1 cellular context compared by ENCODE assay signal in the genomic region with DNA sequence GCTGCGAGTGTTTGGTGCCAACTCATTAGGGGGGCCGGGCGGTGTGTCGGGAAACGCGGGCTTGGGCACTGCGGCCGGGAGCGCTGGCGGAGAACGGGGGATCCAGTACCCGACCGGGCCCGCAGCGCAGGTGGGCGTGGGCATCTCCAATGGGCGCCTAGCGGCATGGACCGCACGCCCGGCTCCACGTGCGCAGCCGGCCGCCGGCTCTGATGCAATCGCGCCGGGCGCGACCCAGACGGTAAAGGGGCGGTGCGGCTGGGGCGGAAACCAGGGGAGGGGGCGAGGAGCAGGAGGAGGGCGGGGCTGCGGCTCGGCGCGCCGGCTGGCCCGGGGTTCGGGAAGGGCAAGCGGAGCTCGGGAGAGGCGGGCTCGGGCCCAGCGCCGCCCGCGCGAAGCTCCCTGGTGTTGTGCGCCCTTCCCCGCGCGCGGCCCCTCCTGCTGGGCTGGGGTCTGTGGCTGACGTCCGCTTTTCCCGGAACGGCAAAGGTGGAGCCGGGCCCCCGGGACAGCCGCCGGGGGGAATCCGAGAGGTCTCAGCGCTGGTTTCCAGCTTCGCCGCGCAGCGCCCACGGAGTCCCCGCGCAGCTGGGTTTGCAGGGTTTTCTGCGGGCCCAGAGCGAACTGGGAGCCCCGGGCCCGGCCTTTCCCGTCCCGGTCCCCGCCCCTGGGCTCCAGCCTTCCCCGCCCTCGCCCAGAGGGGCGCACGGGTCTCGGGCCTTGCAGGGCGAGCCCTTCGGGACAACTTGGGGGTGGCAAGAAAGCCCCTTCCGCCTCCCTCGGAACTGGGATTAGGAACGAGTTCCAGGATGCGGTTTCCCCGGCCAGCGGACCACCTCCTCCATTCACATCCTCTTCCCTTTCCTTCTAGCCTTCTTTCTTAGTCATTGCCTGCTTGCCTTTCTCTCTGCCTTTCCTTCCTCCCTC.
A peak's percentile ranks its signal among the peaks of the same experiment; 100 is the strongest.
TF ChIP-seq lines count a peak whose summit lies in the region.

No MANE protein-coding gene starts in this region.

TF ChIP-seq in HepG2, 621 proteins besides CTCF, POLR2A, EP300 and RAD21 (continued from another document and continues in another):
- TF ChIP-seq AHDC1 (CRISPR knock-in tag; IDR thresholded peaks at IDR 0.05; ENCODE audit: borderline replicate concordance), result peak; percentile 47; the same call in 1 of the 2 replicates
- TF ChIP-seq ARNTL (CRISPR knock-in tag; IDR thresholded peaks at IDR 0.05), result peak; percentile 100
- TF ChIP-seq KDM4B (CRISPR knock-in tag; IDR thresholded peaks at IDR 0.05), result peak; percentile 93; the same call in 1 of the 2 replicates
- TF ChIP-seq ZNF780A (CRISPR knock-in tag; IDR thresholded peaks at IDR 0.05), result no peak
- no peak for TF ChIP-seq TEAD2 (CRISPR knock-in tag; IDR thresholded peaks at IDR 0.05)
- TF ChIP-seq RFX3 (CRISPR knock-in tag; IDR thresholded peaks at IDR 0.05), result no peak
- TF ChIP-seq PRMT3 (CRISPR knock-in tag; IDR thresholded peaks at IDR 0.05; ENCODE audit: borderline replicate concordance, low read depth), result peak; percentile 96
- peak; percentile 76; the same call in 1 of the 2 replicates for TF ChIP-seq ESRRA (CRISPR knock-in tag; IDR thresholded peaks at IDR 0.05; ENCODE audit: low read depth)
- peak; percentile 95 for TF ChIP-seq KDM2A (CRISPR knock-in tag; IDR thresholded peaks at IDR 0.05; ENCODE audit: borderline replicate concordance, low read depth)
- TF ChIP-seq ATM (IDR thresholded peaks at IDR 0.05; ENCODE audit: borderline replicate concordance), result no peak
- peak; percentile 61 for TF ChIP-seq SNAPC4 (CRISPR knock-in tag; IDR thresholded peaks at IDR 0.05)
- TF ChIP-seq ZNF639 (CRISPR knock-in tag; conservative IDR thresholded peaks at IDR 0.05), result peak; percentile 96
- TF ChIP-seq ZNF777 (CRISPR knock-in tag; IDR thresholded peaks at IDR 0.05), result peak; percentile 81
- TF ChIP-seq LCORL (IDR thresholded peaks at IDR 0.05), result no peak
- TF ChIP-seq LCORL (CRISPR knock-in tag; IDR thresholded peaks at IDR 0.05), result peak; percentile 93
- peak; percentile 85 for TF ChIP-seq ZNF607 (CRISPR knock-in tag; IDR thresholded peaks at IDR 0.05; ENCODE audit: borderline replicate concordance)
- TF ChIP-seq MYC (CRISPR knock-in tag; IDR thresholded peaks at IDR 0.05; ENCODE audit: borderline replicate concordance), result peak; percentile 100
- TF ChIP-seq MTA3 (CRISPR knock-in tag; IDR thresholded peaks at IDR 0.05), result no peak
- TF ChIP-seq TEF (CRISPR knock-in tag; IDR thresholded peaks at IDR 0.05), result peak; percentile 60; the same call in 1 of the 2 replicates
- 0 out of 2 replicates have a peak, but pooled peaks have one; percentile 35 for TF ChIP-seq ZIK1 (CRISPR knock-in tag; IDR thresholded peaks at IDR 0.05; ENCODE audit: borderline replicate concordance, low read depth)
- no peak for TF ChIP-seq GTF3A (CRISPR knock-in tag; conservative IDR thresholded peaks at IDR 0.05)
- TF ChIP-seq KLF15 (CRISPR knock-in tag; IDR thresholded peaks at IDR 0.05; ENCODE audit: borderline replicate concordance), result peak; percentile 78
- no peak for TF ChIP-seq ZNF256 (CRISPR knock-in tag; conservative IDR thresholded peaks at IDR 0.05)
- TF ChIP-seq SALL1 (CRISPR knock-in tag; IDR thresholded peaks at IDR 0.05), result peak; percentile 95
- TF ChIP-seq, protein P1, sequence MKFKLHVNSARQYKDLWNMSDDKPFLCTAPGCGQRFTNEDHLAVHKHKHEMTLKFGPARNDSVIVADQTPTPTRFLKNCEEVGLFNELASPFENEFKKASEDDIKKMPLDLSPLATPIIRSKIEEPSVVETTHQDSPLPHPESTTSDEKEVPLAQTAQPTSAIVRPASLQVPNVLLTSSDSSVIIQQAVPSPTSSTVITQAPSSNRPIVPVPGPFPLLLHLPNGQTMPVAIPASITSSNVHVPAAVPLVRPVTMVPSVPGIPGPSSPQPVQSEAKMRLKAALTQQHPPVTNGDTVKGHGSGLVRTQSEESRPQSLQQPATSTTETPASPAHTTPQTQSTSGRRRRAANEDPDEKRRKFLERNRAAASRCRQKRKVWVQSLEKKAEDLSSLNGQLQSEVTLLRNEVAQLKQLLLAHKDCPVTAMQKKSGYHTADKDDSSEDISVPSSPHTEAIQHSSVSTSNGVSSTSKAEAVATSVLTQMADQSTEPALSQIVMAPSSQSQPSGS (CRISPR knock-in tag; IDR thresholded peaks at IDR 0.05), result peak; percentile 95
- no peak; the same call in 1 of the 2 replicates for TF ChIP-seq ZSCAN12 (CRISPR knock-in tag; IDR thresholded peaks at IDR 0.05)
- TF ChIP-seq ZNF343 (CRISPR knock-in tag; IDR thresholded peaks at IDR 0.05), result peak; percentile 76; the same call in 1 of the 2 replicates
- TF ChIP-seq ZFX (CRISPR knock-in tag; IDR thresholded peaks at IDR 0.05; ENCODE audit: low read depth), result peak; percentile 88
- peak; percentile 92 to 96; a peak in 3 of 4 replicates for TF ChIP-seq KLF16 (CRISPR knock-in tag; IDR thresholded peaks at IDR 0.05)
- TF ChIP-seq ZNF17 (CRISPR knock-in tag; IDR thresholded peaks at IDR 0.05), result no peak
- no peak for TF ChIP-seq ZNF660 (CRISPR knock-in tag; IDR thresholded peaks at IDR 0.05; ENCODE audit: borderline replicate concordance, low read depth)
- no peak for TF ChIP-seq PRPF4 (IDR thresholded peaks at IDR 0.05; ENCODE audit: low read depth, low read length, poor library complexity, severe bottlenecking)
- peak; percentile 52; the same call in 1 of the 2 replicates for TF ChIP-seq MAFG (CRISPR knock-in tag; IDR thresholded peaks at IDR 0.05)
- TF ChIP-seq, protein P2, sequence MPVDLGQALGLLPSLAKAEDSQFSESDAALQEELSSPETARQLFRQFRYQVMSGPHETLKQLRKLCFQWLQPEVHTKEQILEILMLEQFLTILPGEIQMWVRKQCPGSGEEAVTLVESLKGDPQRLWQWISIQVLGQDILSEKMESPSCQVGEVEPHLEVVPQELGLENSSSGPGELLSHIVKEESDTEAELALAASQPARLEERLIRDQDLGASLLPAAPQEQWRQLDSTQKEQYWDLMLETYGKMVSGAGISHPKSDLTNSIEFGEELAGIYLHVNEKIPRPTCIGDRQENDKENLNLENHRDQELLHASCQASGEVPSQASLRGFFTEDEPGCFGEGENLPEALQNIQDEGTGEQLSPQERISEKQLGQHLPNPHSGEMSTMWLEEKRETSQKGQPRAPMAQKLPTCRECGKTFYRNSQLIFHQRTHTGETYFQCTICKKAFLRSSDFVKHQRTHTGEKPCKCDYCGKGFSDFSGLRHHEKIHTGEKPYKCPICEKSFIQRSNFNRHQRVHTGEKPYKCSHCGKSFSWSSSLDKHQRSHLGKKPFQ (CRISPR knock-in tag; IDR thresholded peaks at IDR 0.05; ENCODE audit: insufficient replicate concordance), result peak; percentile 68
- peak; percentile 67; the same call in 1 of the 2 replicates for TF ChIP-seq SMAD3 (CRISPR knock-in tag; IDR thresholded peaks at IDR 0.05)
- TF ChIP-seq GMEB1 (CRISPR knock-in tag; IDR thresholded peaks at IDR 0.05; ENCODE audit: borderline replicate concordance), result peak; percentile 93
- TF ChIP-seq ZNF136 (CRISPR knock-in tag; IDR thresholded peaks at IDR 0.05; ENCODE audit: low read depth), result peak; percentile 78; the same call in 1 of the 2 replicates
- TF ChIP-seq ZNF10 (CRISPR knock-in tag; IDR thresholded peaks at IDR 0.05; ENCODE audit: borderline replicate concordance, low read depth), result no peak
- peak; percentile 59 for TF ChIP-seq FLYWCH1 (CRISPR knock-in tag; IDR thresholded peaks at IDR 0.05)
- TF ChIP-seq ZNF34 (CRISPR knock-in tag; IDR thresholded peaks at IDR 0.05; ENCODE audit: borderline replicate concordance), result peak; percentile 97
- peak; percentile 100 for TF ChIP-seq MXD4 (CRISPR knock-in tag; IDR thresholded peaks at IDR 0.05)
